Comparison of ENCODE assay signal across 23 cellular contexts in the genomic region with DNA sequence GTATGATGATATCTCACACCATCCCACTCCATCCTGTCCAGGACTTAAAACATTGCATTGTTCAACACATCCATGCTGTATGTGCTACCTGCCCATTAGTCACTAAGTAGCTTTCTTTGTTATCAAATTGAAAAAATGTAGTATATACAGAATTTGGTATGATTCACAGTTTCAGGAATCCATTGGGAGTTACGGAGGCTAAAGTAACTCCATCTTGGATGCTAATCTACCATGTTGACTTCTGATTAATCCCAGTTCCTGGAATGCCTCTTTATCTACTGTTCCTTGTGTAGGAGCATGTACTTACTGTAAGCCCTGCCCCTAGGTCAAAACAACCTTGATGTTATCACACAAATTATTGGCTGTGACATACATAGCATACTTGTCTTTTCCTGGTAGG. TPM values are rescaled to one million over a fixed set of nuclear protein-coding genes. Genes with fewer than 3 reads are reported as not detected.
DNase-seq lines count a peak whose midpoint lies in the region; ATAC-seq and TF ChIP-seq lines count a peak whose summit lies in the region.
"Had no signal": no experiment of that assay in that cellular context is flagged by ENCODE, and none has a peak within 500 bp of the region (broad histone marks: within the 10 kb centered on the region; RNA-seq: fewer than 3 reads in every experiment).

No MANE protein-coding gene starts in this region.

- no peak overlapping the region for H4K91ac ChIP-seq in trophoblast cell (ENCODE audit: low read depth, low read length)

- no peak overlapping the region for H3K14ac ChIP-seq in trophoblast cell (ENCODE audit: low read length)

- no peak for TF ChIP-seq CTCF in RWPE2 (IDR thresholded peaks at IDR 0.05; ENCODE audit: poor library complexity, severe bottlenecking)
- TF ChIP-seq CTCF in fibroblast of pulmonary artery (IDR thresholded peaks at IDR 0.05; ENCODE audit: low read length, missing control alignments) = no peak
- TF ChIP-seq CTCF in Peyer's patch (IDR thresholded peaks at IDR 0.05) = no peak

- no CpG with 5 or more reads among the region's 1 CpG for WGBS in trophoblast cell (ENCODE audit: extremely low coverage, insufficient coverage, insufficient read length)

- no peak for TF ChIP-seq POLR2A in Peyer's patch (IDR thresholded peaks at IDR 0.05)

- no peaks in the 10 kb centered on the region for H3K79me2 ChIP-seq in trophoblast cell (ENCODE audit: control insufficient read depth, insufficient read depth, low read length, poor library complexity)

- H3K4me3 ChIP-seq in RWPE2 (ENCODE audit: severe bottlenecking) = no peak overlapping the region
- H3K4me3 ChIP-seq in fibroblast of pulmonary artery (replicated peaks; ENCODE audit: low read depth, low read length) = no peak overlapping the region
- no peak overlapping the region for H3K4me3 ChIP-seq in trophoblast cell (ENCODE audit: low read depth, low read length)
- no peak overlapping the region for H3K4me3 ChIP-seq in Peyer's patch
- H3K4me3 ChIP-seq: GM12878, GM23248 had no signal

- no peak overlapping the region for H3K27ac ChIP-seq in RWPE2 (ENCODE audit: poor library complexity, severe bottlenecking)
- H3K27ac ChIP-seq in trophoblast cell (ENCODE audit: low read depth, low read length) = no peak overlapping the region
- no peak overlapping the region for H3K27ac ChIP-seq in Peyer's patch
- H3K27ac ChIP-seq: GM23248 had no signal

- H3K27me3 ChIP-seq in RWPE2 (ENCODE audit: insufficient read depth, poor library complexity, severe bottlenecking) (peaks cover 13% of the 10 kb centered on the region), trophoblast cell (ENCODE audit: insufficient read depth, low read length) (no peaks in the 10 kb centered on the region), Peyer's patch (no peaks in the 10 kb centered on the region)
- H3K27me3 ChIP-seq: BE2C had no signal

- no peaks in the 10 kb centered on the region for H3K79me1 ChIP-seq in trophoblast cell (ENCODE audit: low read length)

- no peak overlapping the region for H2AFZ ChIP-seq in trophoblast cell (ENCODE audit: insufficient read depth, low read length, poor library complexity)
- H2AFZ ChIP-seq: GM23248 had no signal

- H3K18ac ChIP-seq in trophoblast cell (ENCODE audit: low read length) = no peak overlapping the region

- H3K23ac ChIP-seq in trophoblast cell (ENCODE audit: low read length) = no peak overlapping the region

- H3K4me1 ChIP-seq in RWPE2 (ENCODE audit: insufficient read depth, poor library complexity, severe bottlenecking) = no peaks in the 10 kb centered on the region
- peaks cover 4% of the 10 kb centered on the region in 2 experiments for H3K4me1 ChIP-seq in trophoblast cell (ENCODE audit: control insufficient read depth in 1 of 2, insufficient read depth in 2 of 2, low read length in 2 of 2)
- no peaks in the 10 kb centered on the region for H3K4me1 ChIP-seq in Peyer's patch

- no peaks in the 10 kb centered on the region for H3K36me3 ChIP-seq in RWPE2 (ENCODE audit: low read depth)
- H3K36me3 ChIP-seq in trophoblast cell (ENCODE audit: control insufficient read depth in 1 of 2, insufficient read depth in 2 of 2, low read length in 2 of 2) = no peaks in the 10 kb centered on the region
- H3K36me3 ChIP-seq in Peyer's patch = no peaks in the 10 kb centered on the region
- H3K36me3 ChIP-seq: BE2C had no signal

- H2BK120ac ChIP-seq in trophoblast cell (ENCODE audit: insufficient read depth, low read length, poor library complexity) = no peak overlapping the region

- H2BK12ac ChIP-seq in trophoblast cell (ENCODE audit: low read length) = no peak overlapping the region

- H3K9me3 ChIP-seq in RWPE2 (ENCODE audit: severe bottlenecking) = peaks cover 2% of the 10 kb centered on the region
- no peaks in the 10 kb centered on the region for H3K9me3 ChIP-seq in trophoblast cell (ENCODE audit: insufficient read depth, low read depth, low read length)
- no peaks in the 10 kb centered on the region for H3K9me3 ChIP-seq in Peyer's patch
- H3K9me3 ChIP-seq: BE2C had no signal

- H4K8ac ChIP-seq in trophoblast cell (ENCODE audit: low read depth, low read length) = no peak overlapping the region

- no peak overlapping the region for H2BK5ac ChIP-seq in trophoblast cell (ENCODE audit: low read depth, low read length, poor library complexity)

- H4K12ac ChIP-seq in trophoblast cell (ENCODE audit: low read depth, low read length) = no peak overlapping the region

- H3K4me2 ChIP-seq in trophoblast cell (ENCODE audit: low read length) = no peak overlapping the region

- ATAC-seq in RWPE2 (ENCODE audit: low read depth) = peak; percentile 48; the same call in 1 of the 3 replicates
- ATAC-seq in left lobe of liver = no peak
- no peak for ATAC-seq in HG03571 (IDR thresholded peaks at IDR 0.05; ENCODE audit: unreplicated experiment)
- ATAC-seq: GM12878 had no signal

- H3K9ac ChIP-seq in trophoblast cell (ENCODE audit: low read length) = no peak overlapping the region
- H3K9ac ChIP-seq: GM23248 had no signal

- no peak overlapping the region for H2AK5ac ChIP-seq in trophoblast cell (ENCODE audit: low read length)

- no peak overlapping the region for H3K4ac ChIP-seq in trophoblast cell (ENCODE audit: low read depth, low read length)

- DNase-seq in RWPE2 (ENCODE audit: low spot score) (no peak), astrocyte of the hippocampus (ENCODE audit: low read depth, low spot score) (peak; percentile 7), fibroblast of pulmonary artery (ENCODE audit: low read depth) (peak; percentile 28), trophoblast cell (peak; percentile 78 to 96), left lobe of liver (ENCODE audit: low spot score) (no peak), Peyer's patch (no peak)
- no peak for DNase-seq in NK-92 treated with Interleukin-12 subunit alpha and Interleukin-12 subunit beta, amount 100 ng/mL, for 24 hours (lab: John Stamatoyannopoulos, UW)
- DNase-seq: ACHN; BE2C; C1 segment of cervical spinal cord; CD4-positive, CD25-positive, alpha-beta regulatory T cell; CD8-positive, alpha-beta memory T cell; COR-L47; DMS53; DND-41; EL; GM23248; HCEC 1CT; IMR-90 had no signal

RNA-seq across cellular contexts. Expression of a gene that starts 38.9 kb away (rescaled TPM):
- polyA plus RNA-seq in trophoblast cell (2013) = not detected in 2 replicates
- total RNA-seq in left lobe of liver (not detected), Peyer's patch (not detected)
- total RNA-seq: CD4-positive, CD25-positive, alpha-beta regulatory T cell; CD8-positive, alpha-beta memory T cell; G401; GM12878; GM23248; H4; IMR-90 had no signal
- polyA plus RNA-seq: CD4-positive, CD25-positive, alpha-beta regulatory T cell; CD8-positive, alpha-beta memory T cell; GM12878; GM23248; IMR-90 had no signal

Comparison
In these comparisons a context has a peak if more than half of its experiments do, and no peak if none do; other contexts are left out.
1. DNase-seq: peak in astrocyte of the hippocampus (single experiment), fibroblast of pulmonary artery (single experiment) and trophoblast cell (2 of 2); none in RWPE2 (single experiment), left lobe of liver (single experiment), NK-92 treated with Interleukin-12 subunit alpha and Interleukin-12 subunit beta, amount 100 ng/mL, for 24 hours (single experiment) and Peyer's patch (0 of 3).